ENCODE assay signal across 19 cellular contexts in the genomic region with DNA sequence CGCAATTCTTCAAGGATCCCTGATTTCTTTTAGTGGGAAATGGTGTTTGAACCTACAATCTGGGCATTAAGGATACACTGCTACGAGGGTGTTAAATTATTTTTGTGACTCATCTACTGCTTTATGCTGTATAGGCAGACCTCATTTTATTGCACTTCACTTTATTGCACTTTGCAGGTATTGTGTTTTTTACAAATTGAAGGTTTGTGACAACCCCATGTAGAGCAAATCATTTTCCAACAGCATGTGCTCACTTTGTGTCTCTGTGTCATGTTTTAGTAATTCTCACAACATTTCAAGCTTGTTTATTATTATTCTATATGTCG. TPM values are rescaled to one million over a fixed set of nuclear protein-coding genes. Genes with fewer than 3 reads are reported as not detected.
"Had no signal": no experiment of that assay in that cellular context is flagged by ENCODE, and none has a peak within 500 bp of the region (broad histone marks: within the 10 kb centered on the region; RNA-seq: fewer than 3 reads in every experiment).

No MANE protein-coding gene starts in this region.

- H3K27ac ChIP-seq: breast epithelium, foreskin keratinocyte, psoas muscle, right lobe of liver, thoracic aorta had no signal

- H3K4me1 ChIP-seq: breast epithelium, psoas muscle, right lobe of liver had no signal

- ATAC-seq: foreskin keratinocyte, psoas muscle had no signal

- H3K4me1 Mint-ChIP-seq: neural crest cell had no signal

- H3K27me3 Mint-ChIP-seq: activated B cell treated with CpG ODN at 0.5 μM for 24 hours; dendritic cell treated with granulocyte-macrophage colony-stimulating factor and Interleukin-4, amounts not matched to agents 40 ng/mL and 50 ng/mL, for 4 days had no signal

- DNase-seq: activated B cell treated with CpG ODN at 0.5 μM for 24 hours; activated CD4-positive, alpha-beta T cell treated with anti-CD3 and anti-CD28 coated beads, Interleukin-2, amount 50 U/mL, for 4 hours; activated CD8-positive, alpha-beta memory T cell treated with anti-CD3 and anti-CD28 coated beads, Interleukin-2, amount 50 U/mL, for 4 hours; aorta; cerebellar nuclear complex; effector memory CD4-positive, alpha-beta T cell; foreskin keratinocyte; glutamatergic neuron; mesendoderm; psoas muscle; right lobe of liver; SHP77 treated with DMSO at 0.1 percent for 48 hours had no signal

- H3K27ac Mint-ChIP-seq: activated B cell treated with CpG ODN at 0.5 μM for 24 hours; dendritic cell treated with granulocyte-macrophage colony-stimulating factor and Interleukin-4, amounts not matched to agents 40 ng/mL and 50 ng/mL, for 4 days had no signal

- H3K9me3 ChIP-seq: breast epithelium, psoas muscle, right lobe of liver, thoracic aorta had no signal

- H3K4me3 ChIP-seq: breast epithelium, psoas muscle, right lobe of liver, smooth muscle cell, thoracic aorta had no signal

- H3K36me3 ChIP-seq: breast epithelium, right lobe of liver, thoracic aorta had no signal

- H3K4me3 Mint-ChIP-seq: activated B cell treated with CpG ODN at 0.5 μM for 24 hours; dendritic cell treated with granulocyte-macrophage colony-stimulating factor and Interleukin-4, amounts not matched to agents 40 ng/mL and 50 ng/mL, for 4 days; neural crest cell; T-helper 1 cell treated with Interleukin-12 subunit alpha and Interleukin-12 subunit beta and Interleukin-4 antibody, amounts not matched to agents 30 μg/mL and 1 μg/mL, for 36 hours had no signal

- H3K9me3 Mint-ChIP-seq: activated B cell treated with CpG ODN at 0.5 μM for 24 hours; dendritic cell treated with granulocyte-macrophage colony-stimulating factor and Interleukin-4, amounts not matched to agents 40 ng/mL and 50 ng/mL, for 4 days; neural crest cell; T-helper 1 cell treated with Interleukin-12 subunit alpha and Interleukin-12 subunit beta and Interleukin-4 antibody, amounts not matched to agents 30 μg/mL and 1 μg/mL, for 36 hours had no signal

- H3K27me3 ChIP-seq: breast epithelium, foreskin keratinocyte, right lobe of liver had no signal

RNA-seq across cellular contexts. Expression of a gene that starts 19.2 kb away (rescaled TPM):
- total RNA-seq: activated B cell treated with CpG ODN at 0.5 μM for 24 hours, neural crest cell, osteoblast had no signal

RNA-seq across cellular contexts. Expression of a gene that starts 21.3 kb away (rescaled TPM):
- total RNA-seq: foreskin keratinocyte, neural crest cell, osteoblast, smooth muscle cell had no signal
- polyA plus RNA-seq: foreskin keratinocyte, smooth muscle cell had no signal

RNA-seq across cellular contexts. Expression of a gene that starts 58.5 kb away (rescaled TPM):
- total RNA-seq: foreskin keratinocyte, neural crest cell, osteoblast, smooth muscle cell had no signal
- polyA plus RNA-seq: foreskin keratinocyte, smooth muscle cell had no signal

RNA-seq across cellular contexts. Expression of a gene that starts 59.2 kb away (rescaled TPM):
- total RNA-seq: foreskin keratinocyte, neural crest cell, osteoblast, smooth muscle cell had no signal
- polyA plus RNA-seq: foreskin keratinocyte, smooth muscle cell had no signal
